Comparison of ENCODE assay signal across 1 cellular context in genomic region chr2:102197389-102198137, GRCh38.
TF ChIP-seq lines count a peak whose summit lies in the region.

No MANE protein-coding gene starts in this region.

TF ChIP-seq in SK-N-SH treated with all-trans-retinoic acid at 6 μM for 48 hours, 23 proteins besides CTCF, POLR2A, EP300 and RAD21 (continued from another document):
- no peak for TF ChIP-seq GLIS3 (CRISPR knock-in tag; IDR thresholded peaks at IDR 0.05)
- no peak for TF ChIP-seq ZFP30 (CRISPR knock-in tag; IDR thresholded peaks at IDR 0.05)
- no peak for TF ChIP-seq TOX (CRISPR knock-in tag; IDR thresholded peaks at IDR 0.05; ENCODE audit: borderline replicate concordance)
- no peak for TF ChIP-seq ISL1 (CRISPR knock-in tag; IDR thresholded peaks at IDR 0.05)
- TF ChIP-seq ZFP3 (CRISPR knock-in tag; IDR thresholded peaks at IDR 0.05): no peak
- no peak for TF ChIP-seq CSRNP3 (CRISPR knock-in tag; IDR thresholded peaks at IDR 0.05)
- TF ChIP-seq, protein P1, sequence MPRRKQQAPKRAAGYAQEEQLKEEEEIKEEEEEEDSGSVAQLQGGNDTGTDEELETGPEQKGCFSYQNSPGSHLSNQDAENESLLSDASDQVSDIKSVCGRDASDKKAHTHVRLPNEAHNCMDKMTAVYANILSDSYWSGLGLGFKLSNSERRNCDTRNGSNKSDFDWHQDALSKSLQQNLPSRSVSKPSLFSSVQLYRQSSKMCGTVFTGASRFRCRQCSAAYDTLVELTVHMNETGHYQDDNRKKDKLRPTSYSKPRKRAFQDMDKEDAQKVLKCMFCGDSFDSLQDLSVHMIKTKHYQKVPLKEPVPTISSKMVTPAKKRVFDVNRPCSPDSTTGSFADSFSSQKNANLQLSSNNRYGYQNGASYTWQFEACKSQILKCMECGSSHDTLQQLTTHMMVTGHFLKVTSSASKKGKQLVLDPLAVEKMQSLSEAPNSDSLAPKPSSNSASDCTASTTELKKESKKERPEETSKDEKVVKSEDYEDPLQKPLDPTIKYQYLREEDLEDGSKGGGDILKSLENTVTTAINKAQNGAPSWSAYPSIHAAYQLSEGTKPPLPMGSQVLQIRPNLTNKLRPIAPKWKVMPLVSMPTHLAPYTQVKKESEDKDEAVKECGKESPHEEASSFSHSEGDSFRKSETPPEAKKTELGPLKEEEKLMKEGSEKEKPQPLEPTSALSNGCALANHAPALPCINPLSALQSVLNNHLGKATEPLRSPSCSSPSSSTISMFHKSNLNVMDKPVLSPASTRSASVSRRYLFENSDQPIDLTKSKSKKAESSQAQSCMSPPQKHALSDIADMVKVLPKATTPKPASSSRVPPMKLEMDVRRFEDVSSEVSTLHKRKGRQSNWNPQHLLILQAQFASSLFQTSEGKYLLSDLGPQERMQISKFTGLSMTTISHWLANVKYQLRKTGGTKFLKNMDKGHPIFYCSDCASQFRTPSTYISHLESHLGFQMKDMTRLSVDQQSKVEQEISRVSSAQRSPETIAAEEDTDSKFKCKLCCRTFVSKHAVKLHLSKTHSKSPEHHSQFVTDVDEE (CRISPR knock-in tag; IDR thresholded peaks at IDR 0.05): no peak
- TF ChIP-seq SNAI2 (CRISPR knock-in tag; IDR thresholded peaks at IDR 0.05): no peak
- TF ChIP-seq BACH2 (CRISPR knock-in tag; IDR thresholded peaks at IDR 0.05; ENCODE audit: borderline replicate concordance): no peak
- TF ChIP-seq TCF4 (CRISPR knock-in tag; IDR thresholded peaks at IDR 0.05; ENCODE audit: borderline replicate concordance): no peak
